2 cellular contexts compared by ENCODE assay signal in the genomic region with DNA sequence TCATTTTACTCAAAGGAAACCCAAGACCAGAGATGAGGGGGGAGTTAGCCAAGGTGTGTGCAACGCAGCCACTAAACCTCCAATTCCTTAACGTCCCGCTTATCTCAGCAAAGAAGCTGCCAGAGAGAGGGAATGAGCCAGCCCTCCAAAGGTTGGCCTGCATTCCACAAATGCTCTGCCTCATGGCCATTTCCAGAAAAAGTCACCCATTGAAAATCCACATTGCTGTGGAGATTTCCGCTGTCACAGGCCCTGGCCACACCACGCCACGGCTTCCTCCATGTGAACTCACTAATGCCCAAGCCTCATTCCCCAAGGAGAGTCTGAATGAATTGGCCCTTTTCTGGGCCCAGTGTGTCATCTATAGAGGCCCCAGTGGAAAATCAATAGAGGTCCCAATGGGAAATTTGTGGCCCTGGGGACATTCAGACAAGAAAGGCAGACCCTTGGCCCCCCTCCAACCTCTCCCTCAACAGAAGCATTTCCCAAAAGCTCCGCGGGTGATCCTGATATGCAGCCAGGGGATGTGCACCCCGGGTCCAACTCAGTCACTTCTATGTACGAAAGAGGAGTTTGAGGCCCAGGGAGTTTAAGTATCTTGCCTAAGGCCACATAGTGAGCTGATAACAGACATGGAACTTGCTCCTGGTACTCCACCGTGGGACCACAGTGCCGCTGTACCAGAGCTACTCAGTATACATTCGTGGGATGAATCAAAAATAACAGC.
TF ChIP-seq lines count a peak whose summit lies in the region.

No MANE protein-coding gene starts in this region.

TF ChIP-seq in IMR-90, 13 proteins besides CTCF, POLR2A, EP300 and RAD21:
- TF ChIP-seq MXI1 (IDR thresholded peaks at IDR 0.05; ENCODE audit: borderline replicate concordance, low read depth, low read length) (peak; percentile 29; the same call in 1 of the 2 replicates), RCOR1 (IDR thresholded peaks at IDR 0.05; ENCODE audit: insufficient replicate concordance, low read length) (no peak), CHD1 (IDR thresholded peaks at IDR 0.05; ENCODE audit: low read depth, low read length) (no peak), USF2 (IDR thresholded peaks at IDR 0.05; ENCODE audit: low read depth, low read length) (no peak), CEBPB (IDR thresholded peaks at IDR 0.05; ENCODE audit: low read depth, low read length) (no peak)

TF ChIP-seq in HepG2, 621 proteins besides CTCF, POLR2A, EP300 and RAD21:
- TF ChIP-seq ZNF207 (IDR thresholded peaks at IDR 0.05; ENCODE audit: borderline replicate concordance) (no peak), MAX (IDR thresholded peaks at IDR 0.05) (peak; percentile 25), ZNF761 (CRISPR knock-in tag; conservative IDR thresholded peaks at IDR 0.05) (peak; percentile 2; the same call in 1 of the 2 replicates), ZBTB4 (CRISPR knock-in tag; IDR thresholded peaks at IDR 0.05; ENCODE audit: borderline replicate concordance) (peak; percentile 65; the same call in 1 of the 2 replicates), ZMYM2 (CRISPR knock-in tag; IDR thresholded peaks at IDR 0.05) (peak; percentile 38; the same call in 1 of the 2 replicates), ZC3H13 (CRISPR knock-in tag; IDR thresholded peaks at IDR 0.05) (no peak), SALL2 (CRISPR knock-in tag; IDR thresholded peaks at IDR 0.05) (peak; percentile 71; the same call in 1 of the 2 replicates), ZSCAN12 (CRISPR knock-in tag; IDR thresholded peaks at IDR 0.05) (no peak), ZNF121 (CRISPR knock-in tag; IDR thresholded peaks at IDR 0.05) (peak; percentile 41; the same call in 1 of the 2 replicates), MTERF4 (CRISPR knock-in tag; IDR thresholded peaks at IDR 0.05) (0 out of 2 replicates have a peak, but pooled peaks have one; percentile 28), POLR2G (IDR thresholded peaks at IDR 0.05; ENCODE audit: low read depth, low read length) (0 out of 2 replicates have a peak, but pooled peaks have one; percentile 4), ZNF224 (CRISPR knock-in tag; IDR thresholded peaks at IDR 0.05) (0 out of 2 replicates have a peak, but pooled peaks have one; percentile 6), FOXA3 (CRISPR knock-in tag; IDR thresholded peaks at IDR 0.05) (0 out of 2 replicates have a peak, but pooled peaks have one; percentile 2), ZNF788 (CRISPR knock-in tag; IDR thresholded peaks at IDR 0.05; ENCODE audit: borderline replicate concordance) (0 out of 2 replicates have a peak, but pooled peaks have one; percentile 50), ONECUT2 (CRISPR knock-in tag; IDR thresholded peaks at IDR 0.05) (peak; percentile 65; the same call in 1 of the 2 replicates), RXRB (CRISPR knock-in tag; IDR thresholded peaks at IDR 0.05; ENCODE audit: borderline replicate concordance) (peak; percentile 16; the same call in 1 of the 2 replicates), ELF4 (CRISPR knock-in tag; IDR thresholded peaks at IDR 0.05; ENCODE audit: borderline replicate concordance) (no peak), LCORL (IDR thresholded peaks at IDR 0.05) (no peak), LCORL (CRISPR knock-in tag; IDR thresholded peaks at IDR 0.05) (no peak), ZSCAN31 (CRISPR knock-in tag; IDR thresholded peaks at IDR 0.05; ENCODE audit: low read depth) (peak; percentile 12; the same call in 1 of the 2 replicates), U2AF1 (optimal IDR thresholded peaks at IDR 0.05; ENCODE audit: low read depth, low read length) (peak; percentile 2), SAP130 (CRISPR knock-in tag; IDR thresholded peaks at IDR 0.05; ENCODE audit: low read depth) (0 out of 2 replicates have a peak, but pooled peaks have one; percentile 6)
- TF ChIP-seq, protein P1, sequence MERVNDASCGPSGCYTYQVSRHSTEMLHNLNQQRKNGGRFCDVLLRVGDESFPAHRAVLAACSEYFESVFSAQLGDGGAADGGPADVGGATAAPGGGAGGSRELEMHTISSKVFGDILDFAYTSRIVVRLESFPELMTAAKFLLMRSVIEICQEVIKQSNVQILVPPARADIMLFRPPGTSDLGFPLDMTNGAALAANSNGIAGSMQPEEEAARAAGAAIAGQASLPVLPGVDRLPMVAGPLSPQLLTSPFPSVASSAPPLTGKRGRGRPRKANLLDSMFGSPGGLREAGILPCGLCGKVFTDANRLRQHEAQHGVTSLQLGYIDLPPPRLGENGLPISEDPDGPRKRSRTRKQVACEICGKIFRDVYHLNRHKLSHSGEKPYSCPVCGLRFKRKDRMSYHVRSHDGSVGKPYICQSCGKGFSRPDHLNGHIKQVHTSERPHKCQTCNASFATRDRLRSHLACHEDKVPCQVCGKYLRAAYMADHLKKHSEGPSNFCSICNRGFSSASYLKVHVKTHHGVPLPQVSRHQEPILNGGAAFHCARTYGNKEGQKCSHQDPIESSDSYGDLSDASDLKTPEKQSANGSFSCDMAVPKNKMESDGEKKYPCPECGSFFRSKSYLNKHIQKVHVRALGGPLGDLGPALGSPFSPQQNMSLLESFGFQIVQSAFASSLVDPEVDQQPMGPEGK (CRISPR knock-in tag; IDR thresholded peaks at IDR 0.05), result peak; percentile 1; the same call in 1 of the 2 replicates
